ENCODE assay signal across 6 cellular contexts in genomic region chr2:23237147-23237546, GRCh38.
"Had no signal": no experiment of that assay in that cellular context is flagged by ENCODE, and none has a peak within 500 bp of the region (broad histone marks: within the 10 kb centered on the region; RNA-seq: fewer than 3 reads in every experiment).

No MANE protein-coding gene starts in this region.

- H3K27ac Mint-ChIP-seq: IgD-negative memory B cell had no signal

- H3K36me3 Mint-ChIP-seq: IgD-negative memory B cell had no signal

- ATAC-seq: HepG2, K562 had no signal

- H3K4me3 Mint-ChIP-seq: IgD-negative memory B cell had no signal

- H3K4me1 Mint-ChIP-seq: IgD-negative memory B cell had no signal

- H3K4me3 ChIP-seq: K562 had no signal

- H3K27ac ChIP-seq: HL-60 had no signal

- DNase-seq: IMR-90, KBM-7 had no signal
